In the genomic region with DNA sequence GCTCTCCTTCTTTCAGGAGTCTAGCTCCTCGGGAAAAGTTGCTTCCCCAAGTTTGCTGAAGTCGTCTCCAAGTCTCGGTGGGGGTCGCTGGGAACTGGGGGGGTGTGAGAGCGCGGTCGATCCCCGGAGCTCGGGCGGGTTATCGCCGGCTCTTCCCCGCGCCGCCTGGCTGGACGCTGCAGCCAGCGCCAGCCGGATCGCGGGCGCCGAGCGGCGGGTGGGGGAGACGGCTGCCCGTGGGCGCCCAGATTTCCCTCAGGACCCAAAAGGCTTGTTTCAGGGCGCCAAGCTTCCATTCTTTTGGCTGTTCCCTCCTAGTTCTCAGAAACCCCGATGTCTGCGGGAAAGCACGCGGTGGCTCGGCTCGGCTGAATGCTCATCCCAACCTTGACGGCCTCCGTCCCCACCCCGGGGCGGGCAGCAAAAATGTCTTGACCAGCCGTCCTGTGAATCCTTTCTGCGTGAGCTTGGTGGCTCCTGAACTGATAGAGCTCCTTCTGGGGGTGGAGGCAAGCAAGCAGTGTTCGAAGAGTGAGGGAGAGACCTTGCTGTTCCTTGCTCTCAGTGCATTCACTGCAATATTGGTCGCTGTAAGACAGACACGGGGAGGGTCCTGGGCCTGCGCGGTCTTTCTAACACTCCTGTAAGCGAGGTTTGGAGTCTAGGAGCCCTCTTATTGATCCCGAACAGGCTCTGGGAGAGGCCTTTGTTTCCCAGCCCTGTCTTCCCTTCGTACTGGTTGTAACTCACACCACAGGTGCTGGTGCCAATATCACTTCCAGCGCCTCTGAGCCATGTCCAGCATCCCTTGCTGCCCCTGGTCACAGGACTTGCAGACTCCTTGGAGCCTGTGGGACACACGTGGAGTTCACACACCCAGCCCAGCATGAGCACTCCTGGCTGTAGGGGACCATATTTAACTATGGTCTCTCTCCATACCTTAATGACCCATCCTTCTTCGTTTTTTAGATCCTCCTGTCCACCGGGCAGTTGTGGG, we compare ENCODE assay signal across 8 cellular contexts. TPM values are rescaled to one million over a fixed set of nuclear protein-coding genes. Genes with fewer than 3 reads are reported as not detected.
DNase-seq lines count a peak whose midpoint lies in the region; TF ChIP-seq lines count a peak whose summit lies in the region.

No MANE protein-coding gene starts in this region.

- TF ChIP-seq CTCF in right atrium auricular region (IDR thresholded peaks at IDR 0.05), result no peak

- H3K9me3 ChIP-seq in right atrium auricular region, result no peaks in the 10 kb centered on the region

- H3K27ac ChIP-seq in right atrium auricular region, result peak overlapping the region; percentile 100

- H3K4me1 Mint-ChIP-seq in activated naive CD4-positive, alpha-beta T cell treated with anti-CD3 and anti-CD28 coated beads for 36 hours (ENCODE audit: low read depth), result peaks cover 8% of the 10 kb centered on the region
- H3K4me1 Mint-ChIP-seq in activated naive CD8-positive, alpha-beta T cell treated with anti-CD3 and anti-CD28 coated beads for 36 hours, result peaks cover 4% of the 10 kb centered on the region

- no peaks in the 10 kb centered on the region for H3K9me3 Mint-ChIP-seq in activated naive CD4-positive, alpha-beta T cell treated with anti-CD3 and anti-CD28 coated beads for 36 hours
- H3K9me3 Mint-ChIP-seq in activated naive CD8-positive, alpha-beta T cell treated with anti-CD3 and anti-CD28 coated beads for 36 hours, result no peaks in the 10 kb centered on the region

- no peaks in the 10 kb centered on the region for H3K36me3 Mint-ChIP-seq in activated naive CD4-positive, alpha-beta T cell treated with anti-CD3 and anti-CD28 coated beads for 36 hours (ENCODE audit: low read depth)
- H3K36me3 Mint-ChIP-seq in activated naive CD8-positive, alpha-beta T cell treated with anti-CD3 and anti-CD28 coated beads for 36 hours, result no peaks in the 10 kb centered on the region

- no peak for DNase-seq in activated naive CD4-positive, alpha-beta T cell treated with anti-CD3 and anti-CD28 coated beads for 36 hours
- no peak for DNase-seq in activated naive CD4-positive, alpha-beta T cell treated with Interleukin-2 at 50 U/mL for 16 hours
- DNase-seq in activated naive CD8-positive, alpha-beta T cell treated with anti-CD3 and anti-CD28 coated beads for 36 hours, result no peak
- DNase-seq in right atrium auricular region (ENCODE audit: low spot score) (no peak), retina (peak; percentile 85), LoVo (ENCODE audit: low spot score) (no peak), T-helper 9 cell (no peak), RKO (ENCODE audit: low spot score) (no peak)

- peaks cover 0 to 70% of the 10 kb centered on the region in 2 donors for H3K4me1 ChIP-seq in right atrium auricular region

- peaks cover 58% of the 10 kb centered on the region for H3K36me3 ChIP-seq in right atrium auricular region

- peak overlapping the region; percentile 84 to 97 for H3K4me3 ChIP-seq in right atrium auricular region

- no peaks in the 10 kb centered on the region for H3K27me3 ChIP-seq in right atrium auricular region

- H3K4me3 Mint-ChIP-seq in activated naive CD4-positive, alpha-beta T cell treated with anti-CD3 and anti-CD28 coated beads for 36 hours, result peak overlapping the region; percentile 71
- peak overlapping the region; percentile 82 for H3K4me3 Mint-ChIP-seq in activated naive CD8-positive, alpha-beta T cell treated with anti-CD3 and anti-CD28 coated beads for 36 hours

- H3K27me3 Mint-ChIP-seq in activated naive CD4-positive, alpha-beta T cell treated with anti-CD3 and anti-CD28 coated beads for 36 hours (ENCODE audit: low read depth), result peaks cover 24% of the 10 kb centered on the region
- peaks cover 47% of the 10 kb centered on the region for H3K27me3 Mint-ChIP-seq in activated naive CD8-positive, alpha-beta T cell treated with anti-CD3 and anti-CD28 coated beads for 36 hours

- CTCF ChIA-PET in activated naive CD4-positive, alpha-beta T cell treated with anti-CD3 and anti-CD28 coated beads for 36 hours (lab: Charles Lee), result interaction anchor here (0.9 to 1.8 kb wide), 4 partner anchors 10 to 199 kb away, joined by 3 to 9 read pairs (median 6); no protein-coding TSS in a partner anchor

- H3K27ac Mint-ChIP-seq in activated naive CD4-positive, alpha-beta T cell treated with anti-CD3 and anti-CD28 coated beads for 36 hours, result no peak overlapping the region
- peak overlapping the region; percentile 25 for H3K27ac Mint-ChIP-seq in activated naive CD8-positive, alpha-beta T cell treated with anti-CD3 and anti-CD28 coated beads for 36 hours

- intact Hi-C loops in activated naive CD4-positive, alpha-beta T cell treated with anti-CD3 and anti-CD28 coated beads for 36 hours (cut with micrococcal nuclease), result no loop called here

RNA-seq across cellular contexts. Expression of a gene that starts 1.8 kb away (rescaled TPM):
- 1 to 10 TPM; 1.5 to 2.3 TPM for total RNA-seq in activated naive CD4-positive, alpha-beta T cell treated with anti-CD3 and anti-CD28 coated beads for 36 hours
- 1 to 10 TPM; 1.7 to 2.1 TPM for total RNA-seq in activated naive CD8-positive, alpha-beta T cell treated with anti-CD3 and anti-CD28 coated beads for 36 hours
- total RNA-seq in right atrium auricular region, result 100 to 1,000 TPM in 1 of 2 donors, 10 to 100 TPM in 1; 65.5 to 101 TPM

Comparison
In these comparisons a context has a peak if more than half of its experiments do, and no peak if none do; other contexts are left out.
1. RNA of a gene that starts 1.8 kb away (total RNA-seq): 65.5 to 101 TPM in right atrium auricular region; 1.5 to 2.3 TPM in activated naive CD4-positive, alpha-beta T cell treated with anti-CD3 and anti-CD28 coated beads for 36 hours and 1.7 to 2.1 TPM in activated naive CD8-positive, alpha-beta T cell treated with anti-CD3 and anti-CD28 coated beads for 36 hours; every median in the first group is over 10 times any median in the second.